ENCODE assay signal across 19 cellular contexts in genomic region chr7:137003606-137004005, GRCh38.
"Had no signal": no experiment of that assay in that cellular context is flagged by ENCODE, and none has a peak within 500 bp of the region (broad histone marks: within the 10 kb centered on the region; RNA-seq: fewer than 3 reads in every experiment).

No MANE protein-coding gene starts in this region.

- H3K27ac Mint-ChIP-seq: activated CD8-positive, alpha-beta T cell treated with anti-CD3 and anti-CD28 coated beads for 36 hours; activated naive CD4-positive, alpha-beta T cell treated with anti-CD3 and anti-CD28 coated beads, Interleukin-2, amount 50 U/mL, for 24 hours; activated T-helper 2 cell treated with anti-CD3 and anti-CD28 coated beads, Interferon-gamma antibody, Interleukin-2, Interleukin-4, amounts not matched to agents 10 μg/mL and 5 μg/mL and 100 μg/mL, durations not matched to agents 14 hours and 24 hours and 36 hours; dendritic cell treated with granulocyte-macrophage colony-stimulating factor and Interleukin-4, amounts not matched to agents 40 ng/mL and 50 ng/mL, for 4 days; nephron progenitor cell; WTC11 had no signal

- ATAC-seq: activated CD8-positive, alpha-beta T cell treated with anti-CD3 and anti-CD28 coated beads for 36 hours; activated T-cell treated with anti-CD3 and anti-CD28 coated beads, Interleukin-2, amount 50 U/mL, for 4 hours; left lung; lower lobe of right lung; psoas muscle; WTC11 had no signal

- H3K36me3 Mint-ChIP-seq: activated naive CD4-positive, alpha-beta T cell treated with anti-CD3 and anti-CD28 coated beads, Interleukin-2, amount 50 U/mL, for 24 hours; WTC11 had no signal

- DNase-seq: activated CD4-positive, alpha-beta T cell treated with anti-CD3 and anti-CD28 coated beads, Interleukin-2, amount 50 U/mL, for 1 hour; activated CD8-positive, alpha-beta T cell treated with anti-CD3 and anti-CD28 coated beads for 36 hours; activated T-cell treated with anti-CD3 and anti-CD28 coated beads, Interleukin-2, amount 50 U/mL, for 4 hours; anterior cingulate cortex; esophagus squamous epithelium; left lung; lower lobe of right lung; nephron progenitor cell; ovary; psoas muscle; stimulated activated CD4-positive, alpha-beta T cell treated with anti-CD3 and anti-CD28 coated beads, Interleukin-15, amount 100 ng/mL, for 24 hours; stimulated activated CD4-positive, alpha-beta T cell treated with anti-CD3 and anti-CD28 coated beads, Interleukin-2, amount 100 ng/mL, for 24 hours; stimulated activated naive CD4-positive, alpha-beta T cell; tibial artery had no signal

- H3K9me3 Mint-ChIP-seq: activated T-helper 2 cell treated with anti-CD3 and anti-CD28 coated beads, Interferon-gamma antibody, Interleukin-2, Interleukin-4, amounts not matched to agents 10 μg/mL and 5 μg/mL and 100 μg/mL, durations not matched to agents 14 hours and 24 hours and 36 hours; nephron progenitor cell; WTC11 had no signal

- H3K27me3 Mint-ChIP-seq: activated CD8-positive, alpha-beta T cell treated with anti-CD3 and anti-CD28 coated beads for 36 hours; activated naive CD4-positive, alpha-beta T cell treated with anti-CD3 and anti-CD28 coated beads, Interleukin-2, amount 50 U/mL, for 24 hours; central memory CD8-positive, alpha-beta T cell; dendritic cell treated with granulocyte-macrophage colony-stimulating factor and Interleukin-4, amounts not matched to agents 40 ng/mL and 50 ng/mL, for 4 days had no signal

- H3K4me1 Mint-ChIP-seq: activated naive CD4-positive, alpha-beta T cell treated with anti-CD3 and anti-CD28 coated beads, Interleukin-2, amount 50 U/mL, for 24 hours; central memory CD8-positive, alpha-beta T cell; nephron progenitor cell had no signal

- H3K4me3 Mint-ChIP-seq: activated CD8-positive, alpha-beta T cell treated with anti-CD3 and anti-CD28 coated beads for 36 hours; activated naive CD4-positive, alpha-beta T cell treated with anti-CD3 and anti-CD28 coated beads, Interleukin-2, amount 50 U/mL, for 24 hours; activated T-cell treated with anti-CD3 and anti-CD28 coated beads, Interleukin-2, amount 50 U/mL, for 4 hours; central memory CD8-positive, alpha-beta T cell; dendritic cell treated with granulocyte-macrophage colony-stimulating factor and Interleukin-4, amounts not matched to agents 40 ng/mL and 50 ng/mL, for 4 days; nephron progenitor cell; WTC11 had no signal
